ENCODE assay signal across 1 cellular context in the genomic region with DNA sequence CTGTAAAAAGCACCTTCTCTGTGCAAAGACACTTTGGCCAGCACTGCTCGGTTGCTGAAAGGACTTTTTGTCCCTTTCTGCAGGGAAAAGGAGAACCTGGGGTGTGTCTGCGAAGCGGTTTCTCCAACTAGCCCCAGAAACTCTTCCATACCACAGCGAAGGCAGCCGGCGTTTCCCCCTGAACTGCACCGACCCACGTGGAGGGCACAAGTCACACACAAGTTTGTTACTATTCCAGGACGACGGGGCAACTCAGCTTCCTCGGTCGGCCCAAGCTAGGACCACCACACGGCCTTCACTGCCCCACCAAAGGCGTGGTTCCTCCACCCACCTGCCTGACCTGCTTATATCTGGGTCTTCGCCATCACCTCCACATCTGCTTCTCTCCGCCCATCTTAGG.
TF ChIP-seq lines count a peak whose summit lies in the region.

No MANE protein-coding gene starts in this region.

TF ChIP-seq in HCT116, 20 proteins besides CTCF, POLR2A, EP300 and RAD21:
- TF ChIP-seq, protein P1, sequence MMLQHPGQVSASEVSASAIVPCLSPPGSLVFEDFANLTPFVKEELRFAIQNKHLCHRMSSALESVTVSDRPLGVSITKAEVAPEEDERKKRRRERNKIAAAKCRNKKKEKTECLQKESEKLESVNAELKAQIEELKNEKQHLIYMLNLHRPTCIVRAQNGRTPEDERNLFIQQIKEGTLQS (IDR thresholded peaks at IDR 0.05) = no peak
- TF ChIP-seq EZH2phosphoT487 (IDR thresholded peaks at IDR 0.05; ENCODE audit: borderline replicate concordance) (no peak), POLR2AphosphoS5 (IDR thresholded peaks at IDR 0.05; ENCODE audit: low read depth, low read length) (no peak), SP1 (IDR thresholded peaks at IDR 0.05; ENCODE audit: low read depth) (no peak), ZFX (IDR thresholded peaks at IDR 0.05) (no peak)
- TF ChIP-seq, protein P2, sequence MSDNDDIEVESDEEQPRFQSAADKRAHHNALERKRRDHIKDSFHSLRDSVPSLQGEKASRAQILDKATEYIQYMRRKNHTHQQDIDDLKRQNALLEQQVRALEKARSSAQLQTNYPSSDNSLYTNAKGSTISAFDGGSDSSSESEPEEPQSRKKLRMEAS (IDR thresholded peaks at IDR 0.05) = no peak
